In the genomic region with DNA sequence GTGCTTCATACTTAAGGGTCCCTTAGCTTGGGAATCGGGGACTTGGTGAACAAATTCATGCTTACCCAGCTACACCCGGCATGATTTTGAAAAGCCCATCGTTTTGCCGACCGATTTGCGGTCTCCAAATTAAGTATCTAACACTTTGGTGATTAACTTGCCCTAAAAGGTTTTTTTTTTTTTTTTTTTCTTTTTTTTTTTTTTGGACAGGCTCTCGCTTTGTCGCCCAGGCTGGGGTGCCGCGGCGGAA, we compare ENCODE assay signal across 8 cellular contexts. TPM values are rescaled to one million over a fixed set of nuclear protein-coding genes. Genes with fewer than 3 reads are reported as not detected.
DNase-seq lines count a peak whose midpoint lies in the region; ATAC-seq and TF ChIP-seq lines count a peak whose summit lies in the region.

No MANE protein-coding gene starts in this region.

- H3K4me1 ChIP-seq in right lobe of liver, result peaks cover 0 to 39% (median 12%) of the 10 kb centered on the region in 4 donors
- H3K4me1 ChIP-seq in thyroid gland, result peaks cover 41 to 42% of the 10 kb centered on the region in 2 donors

- no peaks in the 10 kb centered on the region for H3K9me3 Mint-ChIP-seq in activated T-cell treated with anti-CD3 and anti-CD28 coated beads, Interleukin-2, amount 50 U/mL, for 4 hours

- peak overlapping the region; percentile 54 to 74 (median 57) for H3K4me3 ChIP-seq in right lobe of liver
- peak overlapping the region in 2 of 3 donors; percentile 67 to 74 for H3K4me3 ChIP-seq in thyroid gland (replicated peaks in 1 of 3)

- H3K4me1 Mint-ChIP-seq in activated T-cell treated with anti-CD3 and anti-CD28 coated beads, Interleukin-2, amount 50 U/mL, for 4 hours (ENCODE audit: low read depth), result peaks cover 50% of the 10 kb centered on the region

- WGBS in right lobe of liver (ENCODE audit: insufficient coverage, low coverage, low lambda C conversion rate, missing lambda C conversion rate), result under 1% methylated on average over 6 of the region's 11 CpGs
- WGBS in thyroid gland, 2 donors, result 7 to 15% methylated on average over 11 of the region's 11 CpGs

- H3K4me3 Mint-ChIP-seq in activated T-cell treated with anti-CD3 and anti-CD28 coated beads, Interleukin-2, amount 50 U/mL, for 4 hours, result peak overlapping the region; percentile 86

- peak; percentile 16 for DNase-seq in activated T-cell treated with anti-CD3 and anti-CD28 coated beads, Interleukin-2, amount 50 U/mL, for 4 hours
- DNase-seq in activated T-cell treated with anti-CD3 and anti-CD28 coated beads, Interleukin-2, amount 50 U/mL, for 1 hour, result no peak
- DNase-seq in right lobe of liver, result no peak
- DNase-seq in thyroid gland, result no peak
- no peak for DNase-seq in AG08396 (ENCODE audit: low spot score)
- no peak for DNase-seq in CD1c-positive myeloid dendritic cell (ENCODE audit: extremely low spot score)
- DNase-seq in inferior parietal cortex (ENCODE audit: extremely low spot score), result no peak

- TF ChIP-seq CTCF in right lobe of liver (IDR thresholded peaks at IDR 0.05) (no peak), thyroid gland (IDR thresholded peaks at IDR 0.05) (no peak)

- ATAC-seq in activated T-cell treated with anti-CD3 and anti-CD28 coated beads, Interleukin-2, amount 50 U/mL, for 4 hours, result peak in 1 of 2 donors; percentile 0
- no peak for ATAC-seq in right lobe of liver

- H3K27ac ChIP-seq in angular gyrus (ENCODE audit: low read depth, low read length) (peak overlapping the region; percentile 100), right lobe of liver (peak overlapping the region; percentile 100), thyroid gland (peak overlapping the region; percentile 98 to 100 (median 100))

- intact Hi-C loops in right lobe of liver (cut with DNase I), result no loop called here
- intact Hi-C loops in thyroid gland (cut with DNase I), result no loop called here

- no peak for TF ChIP-seq POLR2A in right lobe of liver (IDR thresholded peaks at IDR 0.05)
- TF ChIP-seq POLR2A in thyroid gland (IDR thresholded peaks at IDR 0.05), result no peak

- no peaks in the 10 kb centered on the region for H3K27me3 ChIP-seq in right lobe of liver
- H3K27me3 ChIP-seq in thyroid gland, result no peaks in the 10 kb centered on the region

- peaks cover 36% of the 10 kb centered on the region for H3K36me3 Mint-ChIP-seq in activated T-cell treated with anti-CD3 and anti-CD28 coated beads, Interleukin-2, amount 50 U/mL, for 4 hours (ENCODE audit: insufficient read depth)

- H3K9me3 ChIP-seq in right lobe of liver, result no peaks in the 10 kb centered on the region
- no peaks in the 10 kb centered on the region for H3K9me3 ChIP-seq in thyroid gland

- H3K27me3 Mint-ChIP-seq in activated T-cell treated with anti-CD3 and anti-CD28 coated beads, Interleukin-2, amount 50 U/mL, for 4 hours (ENCODE audit: low read depth), result no peaks in the 10 kb centered on the region

- H3K36me3 ChIP-seq in right lobe of liver (peaks cover 17 to 33% (median 22%) of the 10 kb centered on the region in 4 donors), thyroid gland (peaks cover 25 to 29% of the 10 kb centered on the region in 2 donors)

RNA-seq across cellular contexts. Expression of a gene that starts 0.8 kb away (rescaled TPM):
- total RNA-seq in activated T-cell treated with anti-CD3 and anti-CD28 coated beads, Interleukin-2, amount 50 U/mL, for 4 hours, result 1,000 to 10,000 TPM; 1,385 to 1,509 (median 1,444) TPM
- total RNA-seq in right lobe of liver (100 to 1,000 TPM; 118 to 672 (median 325) TPM), thyroid gland (100 to 1,000 TPM; 217 to 405 (median 278) TPM)

RNA-seq across cellular contexts. Expression of a gene that starts 52.0 kb away (rescaled TPM):
- total RNA-seq in activated T-cell treated with anti-CD3 and anti-CD28 coated beads, Interleukin-2, amount 50 U/mL, for 4 hours, result 10 to 100 TPM; 28.7 to 33.9 (median 29.9) TPM
- 10 to 100 TPM in 5 of 6 experiments, 1 to 10 TPM in 1; 6.3 to 14.7 (median 12.4) TPM for total RNA-seq in right lobe of liver
- total RNA-seq in thyroid gland, result 10 to 100 TPM; 27.1 to 48.8 (median 37.6) TPM
